1 cellular context compared by ENCODE assay signal in genomic region chr2:25290811-25291510, GRCh38.
TF ChIP-seq lines count a peak whose summit lies in the region.

No MANE protein-coding gene starts in this region.

TF ChIP-seq in H1, 55 proteins besides CTCF, POLR2A, EP300 and RAD21 (continued from another document):
- TF ChIP-seq SIX5 (IDR thresholded peaks at IDR 0.05; ENCODE audit: low read depth, low read length): no peak
